In the genomic region with DNA sequence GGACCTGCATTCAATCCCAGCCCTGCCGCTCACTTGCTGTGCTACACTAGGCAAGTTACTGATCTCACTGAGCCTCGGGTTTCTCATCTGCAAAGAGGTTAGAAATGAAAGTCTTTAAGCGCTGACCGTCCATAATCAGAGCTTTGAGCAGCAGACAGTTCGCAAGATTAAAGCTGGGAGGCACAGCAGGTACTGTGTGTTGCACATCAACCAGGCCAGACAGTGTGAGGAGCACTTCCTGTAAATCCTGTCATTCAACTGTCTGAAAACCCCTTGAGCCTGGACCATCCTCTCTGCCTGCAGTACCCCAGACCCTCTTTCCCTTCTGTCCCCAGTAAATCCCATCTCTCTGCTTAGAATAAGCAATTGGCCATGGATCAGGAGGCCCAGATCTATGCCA, we compare ENCODE assay signal across 15 cellular contexts. TPM values are rescaled to one million over a fixed set of nuclear protein-coding genes. Genes with fewer than 3 reads are reported as not detected.
DNase-seq lines count a peak whose midpoint lies in the region; ATAC-seq, FAIRE-seq and TF ChIP-seq lines count a peak whose summit lies in the region.
"Had no signal": no experiment of that assay in that cellular context is flagged by ENCODE, and none has a peak within 500 bp of the region (broad histone marks: within the 10 kb centered on the region; RNA-seq: fewer than 3 reads in every experiment).

No MANE protein-coding gene starts in this region.

- peaks cover 3 to 8% (median 8%) of the 10 kb centered on the region in 3 donors for H3K27me3 Mint-ChIP-seq in CD14-positive monocyte (ENCODE audit: low read depth in 3 of 3)

- H3K9me3 ChIP-seq in RWPE2 (ENCODE audit: severe bottlenecking) (no peaks in the 10 kb centered on the region), K562 (replicated peaks; ENCODE audit: control insufficient read depth, insufficient read depth, low read depth, low read length) (no peaks in the 10 kb centered on the region), kidney (ENCODE audit: control insufficient read depth in 1 of 2, low read length in 2 of 2) (no peaks in the 10 kb centered on the region), vagina (no peaks in the 10 kb centered on the region)
- H3K9me3 ChIP-seq: A549 had no signal

- POLR2A ChIA-PET in K562 (lab: Yijun Ruan, JAX) = no interaction called here

- no peak overlapping the region for H2AFZ ChIP-seq in K562 (ENCODE audit: low read depth, low read length)

- H3K9me1 ChIP-seq in K562 (ENCODE audit: control insufficient read depth, insufficient read depth, low read length) = no peaks in the 10 kb centered on the region

- in situ Hi-C loops in K562 (cut with MboI) (no loop called here), ACHN (cut with HindIII; ENCODE audit: low pct_ligation_motif_present, low pct_unique_long_range_greater_than_20kb, low sequenced_read_pairs) (no loop called here)

- no peaks in the 10 kb centered on the region for H3K36me3 Mint-ChIP-seq in CD14-positive monocyte
- H3K36me3 Mint-ChIP-seq: CD4-positive, CD25-positive, alpha-beta regulatory T cell had no signal

- no peak for TF ChIP-seq RAD21 in K562 (CRISPR knock-in tag; conservative IDR thresholded peaks at IDR 0.05 in 1 of 2, IDR thresholded peaks at IDR 0.05 in 1 of 2)

- H3K9ac ChIP-seq in K562 (ENCODE audit: insufficient read depth in 1 of 2, low read depth in 2 of 2, low read length in 2 of 2) (no peak overlapping the region), kidney (ENCODE audit: low read length in 2 of 2) (no peak overlapping the region)

- peak; percentile 62 for FAIRE-seq in K562 (lab: Jason Lieb, UNC)
- no peak for FAIRE-seq in kidney (lab: Jason Lieb, UNC)
- FAIRE-seq: A549, H1, HepG2, HTR-8/SVneo had no signal

- H3K4me1 Mint-ChIP-seq in CD14-positive monocyte = no peaks in the 10 kb centered on the region
- H3K4me1 Mint-ChIP-seq: CD4-positive, CD25-positive, alpha-beta regulatory T cell had no signal

- H3K4me1 ChIP-seq in RWPE2 (ENCODE audit: insufficient read depth, poor library complexity, severe bottlenecking) (peaks cover 7% of the 10 kb centered on the region), K562 (replicated peaks in 1 of 2; ENCODE audit: control insufficient read depth in 2 of 2, insufficient read depth in 2 of 2, low read length in 2 of 2) (no peaks in the 10 kb centered on the region), kidney (ENCODE audit: control insufficient read depth in 1 of 2, insufficient read depth in 1 of 2, low read depth in 1 of 2, low read length in 2 of 2) (no peaks in the 10 kb centered on the region), vagina (peaks cover 69% of the 10 kb centered on the region)
- H3K4me1 ChIP-seq: A549 had no signal

- TF ChIP-seq POLR2A in K562 (conservative IDR thresholded peaks at IDR 0.05) = no peak
- TF ChIP-seq POLR2A in vagina (IDR thresholded peaks at IDR 0.05) = no peak

- H3K9me3 Mint-ChIP-seq in CD14-positive monocyte = no peaks in the 10 kb centered on the region
- H3K9me3 Mint-ChIP-seq: CD4-positive, CD25-positive, alpha-beta regulatory T cell; HFFc6 had no signal

- no peak overlapping the region for H3K27ac ChIP-seq in RWPE2 (ENCODE audit: poor library complexity, severe bottlenecking)
- no peak overlapping the region for H3K27ac ChIP-seq in K562 (ENCODE audit: extremely low read depth, low read depth, low read length)
- no peak overlapping the region for H3K27ac ChIP-seq in kidney (ENCODE audit: low read depth in 2 of 2, low read length in 2 of 2)
- H3K27ac ChIP-seq in vagina = peak overlapping the region; percentile 97
- no peak overlapping the region for H3K27ac ChIP-seq in coronary artery
- H3K27ac ChIP-seq: A549 had no signal

- no peak overlapping the region for H3K27ac Mint-ChIP-seq in CD14-positive monocyte
- H3K27ac Mint-ChIP-seq: CD4-positive, CD25-positive, alpha-beta regulatory T cell; HFFc6 had no signal

- no peak overlapping the region for H3K4me2 ChIP-seq in K562 (ENCODE audit: insufficient read depth, low read length)
- H3K4me2 ChIP-seq: A549 had no signal

- WGBS in K562 (ENCODE audit: insufficient coverage, low coverage, missing lambda C conversion rate) = 2% methylated on average over 5 of the region's 5 CpGs

- no peak for TF ChIP-seq EP300 in K562 (IDR thresholded peaks at IDR 0.05; ENCODE audit: low read length)

- H3K36me3 ChIP-seq in RWPE2 (ENCODE audit: low read depth) (no peaks in the 10 kb centered on the region), K562 (ENCODE audit: control insufficient read depth, insufficient read depth, low read length) (no peaks in the 10 kb centered on the region), kidney (ENCODE audit: control insufficient read depth in 1 of 2, insufficient read depth in 2 of 2, low read length in 2 of 2) (no peaks in the 10 kb centered on the region), vagina (no peaks in the 10 kb centered on the region)

- H3K4me3 Mint-ChIP-seq in CD14-positive monocyte = no peak overlapping the region
- H3K4me3 Mint-ChIP-seq: CD4-positive, CD25-positive, alpha-beta regulatory T cell; HFFc6 had no signal

- no peaks in the 10 kb centered on the region for H3K79me2 ChIP-seq in K562 (ENCODE audit: control insufficient read depth, insufficient read depth, low read length)

- no TSS peak for BruUV-seq in K562 (replicated peaks; lab: Mats Ljungman, UMichigan)

- no peak for ATAC-seq in RWPE2 (ENCODE audit: low read depth)
- ATAC-seq in K562 = peak; percentile 13; the same call in 1 of the 3 replicates
- ATAC-seq: HepG2 had no signal

- TF ChIP-seq CTCF in RWPE2 (IDR thresholded peaks at IDR 0.05; ENCODE audit: poor library complexity, severe bottlenecking) = no peak
- TF ChIP-seq CTCF in K562 (IDR thresholded peaks at IDR 0.05 in 2 of 3, conservative IDR thresholded peaks at IDR 0.05 in 1 of 3; ENCODE audit: insufficient read depth in 2 of 3, low read depth in 1 of 3, low read length in 3 of 3) = no peak
- TF ChIP-seq CTCF in kidney (IDR thresholded peaks at IDR 0.05; ENCODE audit: borderline replicate concordance, extremely low read depth, insufficient read depth) = no peak
- no peak for TF ChIP-seq CTCF in vagina (IDR thresholded peaks at IDR 0.05)
- TF ChIP-seq CTCF in coronary artery (IDR thresholded peaks at IDR 0.05) = no peak
- TF ChIP-seq CTCF in CD14-positive monocyte (IDR thresholded peaks at IDR 0.05) = no peak

- intact Hi-C loops in K562 (cut with micrococcal nuclease) (no loop called here), kidney (cut with DNase I) (no loop called here), vagina (cut with DNase I) (no loop called here), CD14-positive monocyte (cut with micrococcal nuclease) (no loop called here)

- DNase-seq in RWPE2 (ENCODE audit: low spot score) (peak; percentile 15), K562 (ENCODE audit: extremely low read depth in 1 of 4, low spot score in 3 of 4) (no peak), kidney (peak; percentile 28), vagina (ENCODE audit: extremely low spot score in 2 of 2) (no peak), coronary artery (ENCODE audit: low spot score) (no peak), CD14-positive monocyte (ENCODE audit: low spot score) (no peak), ACHN (no peak)
- DNase-seq: CD4-positive, CD25-positive, alpha-beta regulatory T cell; DMS 273 treated with DMSO at 0.1 percent for 48 hours; HCEC 1CT; HFFc6 had no signal

- CTCF ChIA-PET in K562 (lab: Yijun Ruan, JAX; ENCODE audit: low intra/inter-chr PET ratio) = no interaction called here

- H4K20me1 ChIP-seq in K562 (replicated peaks; ENCODE audit: control insufficient read depth, insufficient read depth, low read length) = no peaks in the 10 kb centered on the region; the same call in 1 of the 2 replicates

- H3K27me3 ChIP-seq in RWPE2 (ENCODE audit: insufficient read depth, poor library complexity, severe bottlenecking) (no peaks in the 10 kb centered on the region), K562 (ENCODE audit: control insufficient read depth in 2 of 2, insufficient read depth in 2 of 2, low read length in 2 of 2) (peaks cover 15 to 71% of the 10 kb centered on the region in 2 experiments), vagina (no peaks in the 10 kb centered on the region)

- H3K4me3 ChIP-seq in RWPE2 (ENCODE audit: severe bottlenecking) (no peak overlapping the region), K562 (no peak overlapping the region), kidney (ENCODE audit: low read length in 2 of 2) (no peak overlapping the region), vagina (no peak overlapping the region), coronary artery (no peak overlapping the region)
- H3K4me3 ChIP-seq: A549 had no signal

RNA-seq across cellular contexts. Expression of a gene that starts 57.8 kb away (rescaled TPM):
- 2.0 and 5.9 TPM in 2 replicates for total RNA-seq in K562 (2011; cell fraction: chromatin; rRNA removed; ENCODE audit: low replicate concordance)
- 4.5 and 5.4 TPM in 2 replicates for total RNA-seq in K562 (2011; cell fraction: nucleolus; rRNA removed)
- 2.7 and 4.0 TPM in 2 replicates for total RNA-seq in K562 (2011; cell fraction: nucleoplasm; rRNA removed)
- total RNA-seq in K562 (2014; rRNA removed) (1.8 and 1.9 TPM in 2 replicates), K562 (2014; rRNA removed; fragmentation: Illumina TruSeq; extraction: Trizol) (0.45 and 0.51 TPM in 2 replicates), K562 (2015; rRNA removed; fragmentation: Illumina TruSeq; extraction: Trizol) (0.79 and 1.2 TPM in 2 replicates), K562 (2021) (1.8 and 2.3 TPM in 2 replicates), kidney (0.13 TPM), vagina (0.49 TPM)
- polyA plus RNA-seq in K562 (2011; rRNA removed) (0.89 and 1.5 TPM in 2 replicates), K562 (2014; fragmentation: Illumina TruSeq; extraction: Trizol) (1.1 and 1.6 TPM in 2 replicates), K562 (2014; fragmentation: Nextera tagmentation; extraction: Ambion mirVana) (under 1 TPM; 0.10 to 0.18 TPM), K562 (2014; rRNA removed) (1.6 and 3.6 TPM in 2 replicates), kidney (ENCODE audit: insufficient read depth, low read depth, low replicate concordance) (not detected), CD14-positive monocyte (not detected)
- polyA plus RNA-seq in K562 (2011; cell fraction: cytosol; rRNA removed) = 0.78 and 2.4 TPM in 2 replicates
- 3.5 and 9.8 TPM in 2 replicates for polyA plus RNA-seq in K562 (2011; cell fraction: nucleus; rRNA removed)
- 1.9 and 2.4 TPM in 2 replicates for polyA plus RNA-seq in K562 (2012)
- polyA minus RNA-seq in K562 (2011; rRNA and poly(A)+ RNA removed) = 0.48 and 0.88 TPM in 2 replicates
- polyA minus RNA-seq in K562 (2011; cell fraction: cytosol; rRNA and poly(A)+ RNA removed) = 1.4 and 1.6 TPM in 2 replicates
- 1.4 and 3.4 TPM in 2 replicates for polyA minus RNA-seq in K562 (2011; cell fraction: nucleus; rRNA and poly(A)+ RNA removed)
- polyA plus RNA-seq: CD4-positive, CD25-positive, alpha-beta regulatory T cell had no signal

Comparison
In these comparisons a context has a peak if more than half of its experiments do, and no peak if none do; other contexts are left out.
1. DNase-seq: peak in RWPE2 (single experiment) and kidney (single experiment); none in K562 (0 of 4), vagina (0 of 2), coronary artery (single experiment), CD14-positive monocyte (single experiment) and ACHN (single experiment).